Comparison of ENCODE assay signal across 15 cellular contexts in the genomic region with DNA sequence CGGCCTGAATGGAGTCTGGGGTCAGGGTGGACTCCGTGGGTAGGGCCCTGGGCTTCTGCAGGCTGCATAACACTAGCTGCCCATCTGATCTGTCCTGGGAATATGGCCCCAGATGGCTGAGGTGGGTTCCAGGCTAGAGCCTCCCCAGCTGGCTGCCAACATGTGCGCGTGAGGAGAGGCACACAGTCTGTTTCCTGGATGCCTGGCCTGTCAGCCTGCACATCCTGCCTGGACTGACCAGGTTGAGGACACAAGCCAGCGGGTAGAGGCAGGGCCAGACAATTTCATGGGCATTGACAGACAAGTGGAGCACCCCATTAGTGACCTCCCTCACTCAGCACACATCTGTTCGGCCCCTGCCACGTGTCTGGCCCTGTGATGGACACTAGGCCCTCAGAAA. TPM values are rescaled to one million over a fixed set of nuclear protein-coding genes. Genes with fewer than 3 reads are reported as not detected.
DNase-seq lines count a peak whose midpoint lies in the region; ATAC-seq, FAIRE-seq and TF ChIP-seq lines count a peak whose summit lies in the region.
"Had no signal": no experiment of that assay in that cellular context is flagged by ENCODE, and none has a peak within 500 bp of the region (broad histone marks: within the 10 kb centered on the region; RNA-seq: fewer than 3 reads in every experiment).

No MANE protein-coding gene starts in this region.

- no peaks in the 10 kb centered on the region for H3K9me3 ChIP-seq in right lobe of liver
- H3K9me3 ChIP-seq in HepG2 (ENCODE audit: low read length) = no peaks in the 10 kb centered on the region
- H3K9me3 ChIP-seq in right atrium auricular region = no peaks in the 10 kb centered on the region
- H3K9me3 ChIP-seq in upper lobe of right lung = no peaks in the 10 kb centered on the region
- H3K9me3 ChIP-seq: esophagus squamous epithelium had no signal

- H3K4me1 ChIP-seq in right lobe of liver (no peaks in the 10 kb centered on the region), HepG2 (ENCODE audit: insufficient read depth, low read length) (peaks cover 54% of the 10 kb centered on the region), right atrium auricular region (peaks cover 0 to 78% of the 10 kb centered on the region in 2 donors), upper lobe of right lung (peaks cover 8% of the 10 kb centered on the region)

- H3K27me3 ChIP-seq in right lobe of liver (no peaks in the 10 kb centered on the region), HepG2 (ENCODE audit: control insufficient read depth in 1 of 2, insufficient read depth in 2 of 2, low read length in 2 of 2) (peaks cover 1 to 40% of the 10 kb centered on the region in 2 experiments; a peak in 4 of 5 replicates), right atrium auricular region (no peaks in the 10 kb centered on the region), upper lobe of right lung (no peaks in the 10 kb centered on the region)
- H3K27me3 ChIP-seq: esophagus squamous epithelium had no signal

- H3K4me3 ChIP-seq in right lobe of liver (no peak overlapping the region), HepG2 (replicated peaks in 1 of 3; ENCODE audit: insufficient read depth in 1 of 3, low read depth in 2 of 3, low read length in 3 of 3) (no peak overlapping the region), right atrium auricular region (no peak overlapping the region), upper lobe of right lung (no peak overlapping the region)
- H3K4me3 ChIP-seq: esophagus squamous epithelium had no signal

- intact Hi-C loops in right lobe of liver (cut with DNase I) (no loop called here), HepG2 (cut with micrococcal nuclease; ENCODE audit: unreplicated experiment) (no loop called here), upper lobe of right lung (cut with DNase I) (no loop called here)

- no peaks in the 10 kb centered on the region for H4K20me1 ChIP-seq in HepG2 (ENCODE audit: insufficient read depth, low read length)

- no peak overlapping the region for H3K4me2 ChIP-seq in HepG2 (ENCODE audit: low read depth, low read length)

- TF ChIP-seq EP300 in HepG2 (IDR thresholded peaks at IDR 0.05; ENCODE audit: low read depth in 2 of 2, low read length in 2 of 2) = no peak
- no peak for TF ChIP-seq EP300 in HepG2 (CRISPR knock-in tag; IDR thresholded peaks at IDR 0.05; ENCODE audit: borderline replicate concordance)

- POLR2A ChIA-PET in HepG2 (lab: Yijun Ruan, JAX) = no interaction called here

- no peak for TF ChIP-seq RAD21 in HepG2 (CRISPR knock-in tag; IDR thresholded peaks at IDR 0.05)

- CTCF ChIA-PET in HepG2 (lab: Yijun Ruan, JAX; ENCODE audit: low intra/inter-chr PET ratio, low total read pairs) = no interaction called here

- no TSS peak for BruUV-seq in HepG2 (replicated peaks; lab: Mats Ljungman, UMichigan)

- TF ChIP-seq POLR2A in right lobe of liver (IDR thresholded peaks at IDR 0.05) = no peak
- no peak for TF ChIP-seq POLR2A in HepG2 (IDR thresholded peaks at IDR 0.05; ENCODE audit: insufficient read depth in 1 of 2, low read depth in 2 of 2, low read length in 2 of 2)

- 75% methylated on average over 2 of the region's 7 CpGs for WGBS in right lobe of liver (ENCODE audit: insufficient coverage, low coverage, low lambda C conversion rate, missing lambda C conversion rate)
- WGBS in HepG2 (ENCODE audit: low lambda C conversion rate) = 52% methylated on average over 2 of the region's 7 CpGs

- no peaks in the 10 kb centered on the region for H3K36me3 ChIP-seq in right lobe of liver
- H3K36me3 ChIP-seq in HepG2 (replicated peaks in 1 of 2; ENCODE audit: control insufficient read depth in 1 of 2, insufficient read depth in 2 of 2, low read length in 2 of 2) = no peaks in the 10 kb centered on the region
- no peaks in the 10 kb centered on the region for H3K36me3 ChIP-seq in right atrium auricular region
- no peaks in the 10 kb centered on the region for H3K36me3 ChIP-seq in upper lobe of right lung
- H3K36me3 ChIP-seq: esophagus squamous epithelium had no signal

- no peak overlapping the region for H3K27ac ChIP-seq in right lobe of liver
- H3K27ac ChIP-seq in HepG2 (ENCODE audit: extremely low read length, insufficient read depth, low read length) = no peak overlapping the region
- H3K27ac ChIP-seq in right atrium auricular region = peak overlapping the region; percentile 93 to 96
- no peak overlapping the region for H3K27ac ChIP-seq in upper lobe of right lung
- H3K27ac ChIP-seq: esophagus squamous epithelium had no signal

- DNase-seq in right lobe of liver = no peak
- no peak for DNase-seq in HepG2 (ENCODE audit: low spot score)
- no peak for DNase-seq in right atrium auricular region (ENCODE audit: low spot score)
- no peak for DNase-seq in upper lobe of right lung
- DNase-seq in GM19240 (ENCODE audit: insufficient read length, low spot score) = no peak
- DNase-seq: activated CD4-positive, alpha-beta T cell treated with anti-CD3 and anti-CD28 coated beads for 48 hours; activated naive CD4-positive, alpha-beta T cell treated with anti-CD3 and anti-CD28 coated beads, Interleukin-2, amount 10 ng/mL, durations not matched to agents 7 days and 5 days; CD4-positive, alpha-beta T cell; DND-41; esophagus squamous epithelium; head of caudate nucleus; NCI-H146; T1000 had no signal

- no peak overlapping the region for H2AFZ ChIP-seq in HepG2 (ENCODE audit: low read length)

- no peak overlapping the region for H3K9ac ChIP-seq in HepG2 (ENCODE audit: insufficient read depth, low read depth, low read length)

- ATAC-seq in right lobe of liver (peak in 3 of 4 donors; percentile 10 to 34 (median 32)), HepG2 (no peak), upper lobe of right lung (peak; percentile 7), GM21447 (IDR thresholded peaks at IDR 0.05; ENCODE audit: unreplicated experiment) (no peak)
- ATAC-seq: natural killer cell treated with Interleukin-12 subunit alpha and Interleukin-12 subunit beta and Interleukin-15 and Interleukin-18, amount 100 ng/mL, for 72 hours had no signal

- TF ChIP-seq CTCF in right lobe of liver (IDR thresholded peaks at IDR 0.05) (no peak), HepG2 (CRISPR knock-in tag; IDR thresholded peaks at IDR 0.05) (no peak), right atrium auricular region (IDR thresholded peaks at IDR 0.05) (no peak), upper lobe of right lung (IDR thresholded peaks at IDR 0.05) (no peak)

- in situ Hi-C loops in HepG2 (cut with HindIII; ENCODE audit: extremely low pct_ligation_motif_present, low pct_unique_long_range_greater_than_20kb) = no loop called here

- H3K79me2 ChIP-seq in HepG2 (ENCODE audit: insufficient read depth, low read length) = no peaks in the 10 kb centered on the region

- no peak for FAIRE-seq in HepG2 (lab: Jason Lieb, UNC)

RNA-seq across cellular contexts. Expression of gene RPL29, which starts 29.8 kb away (rescaled TPM):
- 100 to 1,000 TPM; 396 to 971 (median 447) TPM for total RNA-seq in right lobe of liver
- 1,348 and 1,507 TPM in 2 replicates for total RNA-seq in HepG2 (2016; rRNA removed; fragmentation: Illumina TruSeq; extraction: Trizol)
- total RNA-seq in HepG2 (2016; cell fraction: cytosol; rRNA removed; fragmentation: Illumina TruSeq; extraction: Trizol; ENCODE audit: low read depth) = 2,410 and 2,561 TPM in 2 replicates
- total RNA-seq in HepG2 (2016; cell fraction: insoluble cytoplasmic fraction; rRNA removed; fragmentation: Illumina TruSeq; extraction: Trizol) = 1,336 and 1,557 TPM in 2 replicates
- total RNA-seq in HepG2 (2016; cell fraction: membrane; rRNA removed; fragmentation: Illumina TruSeq; extraction: Trizol) = 3,125 and 3,259 TPM in 2 replicates
- 561 and 582 TPM in 2 replicates for total RNA-seq in HepG2 (2016; cell fraction: nucleus; rRNA removed; fragmentation: Illumina TruSeq; extraction: Trizol)
- polyA plus RNA-seq in HepG2 (2011; rRNA removed) = 2,212 and 2,263 TPM in 2 replicates
- polyA plus RNA-seq in HepG2 (2011; cell fraction: cytosol; rRNA removed) = 3,529 and 3,773 TPM in 2 replicates
- polyA plus RNA-seq in HepG2 (2011; cell fraction: nucleus; rRNA removed) = 1,156 and 1,364 TPM in 2 replicates
- 2,468 and 3,197 TPM in 2 replicates for polyA plus RNA-seq in HepG2 (2012)
- 3,334 and 3,729 TPM in 2 replicates for polyA plus RNA-seq in HepG2 (2016; cell fraction: cytosol; fragmentation: Illumina TruSeq; extraction: Trizol; ENCODE audit: low read depth)
- polyA plus RNA-seq in HepG2 (2016; cell fraction: insoluble cytoplasmic fraction; fragmentation: Illumina TruSeq; extraction: Trizol; ENCODE audit: low read depth) = 2,145 and 2,237 TPM in 2 replicates
- polyA plus RNA-seq in HepG2 (2016; cell fraction: membrane; fragmentation: Illumina TruSeq; extraction: Trizol; ENCODE audit: low read depth) = 4,346 and 4,410 TPM in 2 replicates
- 1,173 and 1,267 TPM in 2 replicates for polyA plus RNA-seq in HepG2 (2016; cell fraction: nucleus; fragmentation: Illumina TruSeq; extraction: Trizol; ENCODE audit: insufficient read depth, low read depth)
- 1,196 and 1,308 TPM in 2 replicates for polyA minus RNA-seq in HepG2 (2011; rRNA and poly(A)+ RNA removed; ENCODE audit: low replicate concordance)
- polyA minus RNA-seq in HepG2 (2011; cell fraction: cytosol; rRNA and poly(A)+ RNA removed) = 819 and 837 TPM in 2 replicates
- polyA minus RNA-seq in HepG2 (2011; cell fraction: nucleus; rRNA and poly(A)+ RNA removed) = 324 and 432 TPM in 2 replicates
- total RNA-seq in right atrium auricular region = 1,000 to 10,000 TPM in 1 of 2 donors, 100 to 1,000 TPM in 1; 658 to 1,017 TPM
- total RNA-seq in upper lobe of right lung = 810 TPM

RNA-seq across cellular contexts. Expression of gene DUSP7, which starts 30.9 kb away (rescaled TPM):
- total RNA-seq in right lobe of liver (1 to 10 TPM; 3.0 to 4.2 (median 3.5) TPM), HepG2 (2016; rRNA removed; fragmentation: Illumina TruSeq; extraction: Trizol) (6.6 and 7.3 TPM in 2 replicates), right atrium auricular region (10 to 100 TPM; 17.7 to 33.7 TPM), upper lobe of right lung (40.7 TPM)
- 4.7 and 5.1 TPM in 2 replicates for total RNA-seq in HepG2 (2016; cell fraction: cytosol; rRNA removed; fragmentation: Illumina TruSeq; extraction: Trizol; ENCODE audit: low read depth)
- 5.1 and 7.0 TPM in 2 replicates for total RNA-seq in HepG2 (2016; cell fraction: insoluble cytoplasmic fraction; rRNA removed; fragmentation: Illumina TruSeq; extraction: Trizol)
- 14.7 and 15.2 TPM in 2 replicates for total RNA-seq in HepG2 (2016; cell fraction: membrane; rRNA removed; fragmentation: Illumina TruSeq; extraction: Trizol)
- total RNA-seq in HepG2 (2016; cell fraction: nucleus; rRNA removed; fragmentation: Illumina TruSeq; extraction: Trizol) = 4.6 and 4.7 TPM in 2 replicates
- 8.7 and 8.8 TPM in 2 replicates for polyA plus RNA-seq in HepG2 (2011; rRNA removed)
- polyA plus RNA-seq in HepG2 (2011; cell fraction: cytosol; rRNA removed) = 8.3 and 10.5 TPM in 2 replicates
- 5.7 and 6.3 TPM in 2 replicates for polyA plus RNA-seq in HepG2 (2011; cell fraction: nucleus; rRNA removed)
- polyA plus RNA-seq in HepG2 (2012) = 2.9 and 3.4 TPM in 2 replicates
- 7.5 and 8.7 TPM in 2 replicates for polyA plus RNA-seq in HepG2 (2016; cell fraction: cytosol; fragmentation: Illumina TruSeq; extraction: Trizol; ENCODE audit: low read depth)
- polyA plus RNA-seq in HepG2 (2016; cell fraction: insoluble cytoplasmic fraction; fragmentation: Illumina TruSeq; extraction: Trizol; ENCODE audit: low read depth) = 9.3 and 11.6 TPM in 2 replicates
- 15.7 and 19.4 TPM in 2 replicates for polyA plus RNA-seq in HepG2 (2016; cell fraction: membrane; fragmentation: Illumina TruSeq; extraction: Trizol; ENCODE audit: low read depth)
- polyA plus RNA-seq in HepG2 (2016; cell fraction: nucleus; fragmentation: Illumina TruSeq; extraction: Trizol; ENCODE audit: insufficient read depth, low read depth) = 7.9 and 8.3 TPM in 2 replicates
- 31.6 and 87.2 TPM in 2 replicates for polyA minus RNA-seq in HepG2 (2011; rRNA and poly(A)+ RNA removed; ENCODE audit: low replicate concordance)
- polyA minus RNA-seq in HepG2 (2011; cell fraction: cytosol; rRNA and poly(A)+ RNA removed) = 8.1 and 9.1 TPM in 2 replicates
- polyA minus RNA-seq in HepG2 (2011; cell fraction: nucleus; rRNA and poly(A)+ RNA removed) = 4.6 and 5.6 TPM in 2 replicates

RNA-seq across cellular contexts. Expression of gene ACY1, which starts 42.1 kb away (rescaled TPM):
- total RNA-seq in right lobe of liver (100 to 1,000 TPM; 223 to 479 (median 297) TPM), HepG2 (2016; rRNA removed; fragmentation: Illumina TruSeq; extraction: Trizol) (112 and 113 TPM in 2 replicates), right atrium auricular region (10 to 100 TPM; 26.0 to 29.8 TPM), upper lobe of right lung (26.5 TPM)
- 24.7 and 29.0 TPM in 2 replicates for total RNA-seq in HepG2 (2016; cell fraction: cytosol; rRNA removed; fragmentation: Illumina TruSeq; extraction: Trizol; ENCODE audit: low read depth)
- 100 and 107 TPM in 2 replicates for total RNA-seq in HepG2 (2016; cell fraction: insoluble cytoplasmic fraction; rRNA removed; fragmentation: Illumina TruSeq; extraction: Trizol)
- 29.7 and 29.8 TPM in 2 replicates for total RNA-seq in HepG2 (2016; cell fraction: membrane; rRNA removed; fragmentation: Illumina TruSeq; extraction: Trizol)
- 46.2 and 55.9 TPM in 2 replicates for total RNA-seq in HepG2 (2016; cell fraction: nucleus; rRNA removed; fragmentation: Illumina TruSeq; extraction: Trizol)
- polyA plus RNA-seq in HepG2 (2011; rRNA removed) = 162 and 166 TPM in 2 replicates
- 122 and 222 TPM in 2 replicates for polyA plus RNA-seq in HepG2 (2011; cell fraction: cytosol; rRNA removed)
- polyA plus RNA-seq in HepG2 (2011; cell fraction: nucleus; rRNA removed) = 380 and 387 TPM in 2 replicates
- 89.1 and 116 TPM in 2 replicates for polyA plus RNA-seq in HepG2 (2012)
- polyA plus RNA-seq in HepG2 (2016; cell fraction: cytosol; fragmentation: Illumina TruSeq; extraction: Trizol; ENCODE audit: low read depth) = 18.6 and 25.0 TPM in 2 replicates
- polyA plus RNA-seq in HepG2 (2016; cell fraction: insoluble cytoplasmic fraction; fragmentation: Illumina TruSeq; extraction: Trizol; ENCODE audit: low read depth) = 101 and 119 TPM in 2 replicates
- 26.8 and 28.5 TPM in 2 replicates for polyA plus RNA-seq in HepG2 (2016; cell fraction: membrane; fragmentation: Illumina TruSeq; extraction: Trizol; ENCODE audit: low read depth)
- 112 and 117 TPM in 2 replicates for polyA plus RNA-seq in HepG2 (2016; cell fraction: nucleus; fragmentation: Illumina TruSeq; extraction: Trizol; ENCODE audit: insufficient read depth, low read depth)
- 110 and 460 TPM in 2 replicates for polyA minus RNA-seq in HepG2 (2011; rRNA and poly(A)+ RNA removed; ENCODE audit: low replicate concordance)
- 133 and 142 TPM in 2 replicates for polyA minus RNA-seq in HepG2 (2011; cell fraction: cytosol; rRNA and poly(A)+ RNA removed)
- polyA minus RNA-seq in HepG2 (2011; cell fraction: nucleus; rRNA and poly(A)+ RNA removed) = 75.1 and 77.0 TPM in 2 replicates

RNA-seq across cellular contexts. Expression of gene ABHD14A, which starts 50.6 kb away (rescaled TPM):
- total RNA-seq in right lobe of liver (10 to 100 TPM in 4 of 6 experiments, 1 to 10 TPM in 2; 8.3 to 22.2 (median 15.1) TPM), HepG2 (2016; rRNA removed; fragmentation: Illumina TruSeq; extraction: Trizol) (12.3 and 29.5 TPM in 2 replicates), right atrium auricular region (10 to 100 TPM; 21.0 to 31.3 TPM), upper lobe of right lung (17.9 TPM)
- total RNA-seq in HepG2 (2016; cell fraction: cytosol; rRNA removed; fragmentation: Illumina TruSeq; extraction: Trizol; ENCODE audit: low read depth) = 29.8 and 42.0 TPM in 2 replicates
- 13.9 and 25.2 TPM in 2 replicates for total RNA-seq in HepG2 (2016; cell fraction: insoluble cytoplasmic fraction; rRNA removed; fragmentation: Illumina TruSeq; extraction: Trizol)
- total RNA-seq in HepG2 (2016; cell fraction: membrane; rRNA removed; fragmentation: Illumina TruSeq; extraction: Trizol) = 28.5 and 40.2 TPM in 2 replicates
- 14.6 and 20.6 TPM in 2 replicates for total RNA-seq in HepG2 (2016; cell fraction: nucleus; rRNA removed; fragmentation: Illumina TruSeq; extraction: Trizol)
- polyA plus RNA-seq in HepG2 (2011; rRNA removed) = 46.9 and 53.9 TPM in 2 replicates
- polyA plus RNA-seq in HepG2 (2011; cell fraction: cytosol; rRNA removed) = 62.7 and 81.3 TPM in 2 replicates
- 21.1 and 27.5 TPM in 2 replicates for polyA plus RNA-seq in HepG2 (2011; cell fraction: nucleus; rRNA removed)
- 15.4 and 26.5 TPM in 2 replicates for polyA plus RNA-seq in HepG2 (2012)
- polyA plus RNA-seq in HepG2 (2016; cell fraction: cytosol; fragmentation: Illumina TruSeq; extraction: Trizol; ENCODE audit: low read depth) = 43.5 and 57.3 TPM in 2 replicates
- 16.4 and 20.9 TPM in 2 replicates for polyA plus RNA-seq in HepG2 (2016; cell fraction: insoluble cytoplasmic fraction; fragmentation: Illumina TruSeq; extraction: Trizol; ENCODE audit: low read depth)
- polyA plus RNA-seq in HepG2 (2016; cell fraction: membrane; fragmentation: Illumina TruSeq; extraction: Trizol; ENCODE audit: low read depth) = 38.0 and 46.5 TPM in 2 replicates
- polyA plus RNA-seq in HepG2 (2016; cell fraction: nucleus; fragmentation: Illumina TruSeq; extraction: Trizol; ENCODE audit: insufficient read depth, low read depth) = 40.2 and 40.9 TPM in 2 replicates
- polyA minus RNA-seq in HepG2 (2011; rRNA and poly(A)+ RNA removed; ENCODE audit: low replicate concordance) = 36.2 and 41.1 TPM in 2 replicates
- polyA minus RNA-seq in HepG2 (2011; cell fraction: cytosol; rRNA and poly(A)+ RNA removed) = 12.3 and 12.7 TPM in 2 replicates
- polyA minus RNA-seq in HepG2 (2011; cell fraction: nucleus; rRNA and poly(A)+ RNA removed) = 2.2 and 3.2 TPM in 2 replicates

RNA-seq across cellular contexts. Expression of gene ABHD14B, which starts 51.6 kb away (rescaled TPM):
- total RNA-seq in right lobe of liver (100 to 1,000 TPM in 4 of 6 experiments, 10 to 100 TPM in 2; 62.9 to 126 (median 109) TPM), HepG2 (2016; rRNA removed; fragmentation: Illumina TruSeq; extraction: Trizol) (40.4 and 44.4 TPM in 2 replicates), right atrium auricular region (10 to 100 TPM; 15.6 to 20.9 TPM), upper lobe of right lung (55.9 TPM)
- 13.6 and 18.3 TPM in 2 replicates for total RNA-seq in HepG2 (2016; cell fraction: cytosol; rRNA removed; fragmentation: Illumina TruSeq; extraction: Trizol; ENCODE audit: low read depth)
- 39.5 and 45.7 TPM in 2 replicates for total RNA-seq in HepG2 (2016; cell fraction: insoluble cytoplasmic fraction; rRNA removed; fragmentation: Illumina TruSeq; extraction: Trizol)
- total RNA-seq in HepG2 (2016; cell fraction: membrane; rRNA removed; fragmentation: Illumina TruSeq; extraction: Trizol) = 31.7 and 38.5 TPM in 2 replicates
- 23.4 and 24.3 TPM in 2 replicates for total RNA-seq in HepG2 (2016; cell fraction: nucleus; rRNA removed; fragmentation: Illumina TruSeq; extraction: Trizol)
- 102 and 108 TPM in 2 replicates for polyA plus RNA-seq in HepG2 (2011; rRNA removed)
- polyA plus RNA-seq in HepG2 (2011; cell fraction: cytosol; rRNA removed) = 95.9 and 104 TPM in 2 replicates
- 69.4 and 73.2 TPM in 2 replicates for polyA plus RNA-seq in HepG2 (2011; cell fraction: nucleus; rRNA removed)
- 40.5 and 57.0 TPM in 2 replicates for polyA plus RNA-seq in HepG2 (2012)
- polyA plus RNA-seq in HepG2 (2016; cell fraction: cytosol; fragmentation: Illumina TruSeq; extraction: Trizol; ENCODE audit: low read depth) = 22.6 and 24.5 TPM in 2 replicates
- 68.7 and 73.5 TPM in 2 replicates for polyA plus RNA-seq in HepG2 (2016; cell fraction: insoluble cytoplasmic fraction; fragmentation: Illumina TruSeq; extraction: Trizol; ENCODE audit: low read depth)
- 44.0 and 45.5 TPM in 2 replicates for polyA plus RNA-seq in HepG2 (2016; cell fraction: membrane; fragmentation: Illumina TruSeq; extraction: Trizol; ENCODE audit: low read depth)
- 59.0 and 60.0 TPM in 2 replicates for polyA plus RNA-seq in HepG2 (2016; cell fraction: nucleus; fragmentation: Illumina TruSeq; extraction: Trizol; ENCODE audit: insufficient read depth, low read depth)
- 111 and 118 TPM in 2 replicates for polyA minus RNA-seq in HepG2 (2011; rRNA and poly(A)+ RNA removed; ENCODE audit: low replicate concordance)
- polyA minus RNA-seq in HepG2 (2011; cell fraction: cytosol; rRNA and poly(A)+ RNA removed) = 32.2 and 37.7 TPM in 2 replicates
- polyA minus RNA-seq in HepG2 (2011; cell fraction: nucleus; rRNA and poly(A)+ RNA removed) = 17.9 and 25.7 TPM in 2 replicates

Comparison
In these comparisons a context has a peak if more than half of its experiments do, and no peak if none do; other contexts are left out.
1. ATAC-seq: peak in right lobe of liver (3 of 4) and upper lobe of right lung (single experiment); none in HepG2 (single experiment) and GM21447 (single experiment).
2. H3K27ac ChIP-seq: peak in right atrium auricular region (2 of 2); none in right lobe of liver (0 of 3), HepG2 (single experiment) and upper lobe of right lung (single experiment).